Comparison of ENCODE assay signal across 8 cellular contexts in genomic region chr10:72626444-72626754, GRCh38. TPM values are rescaled to one million over a fixed set of nuclear protein-coding genes. Genes with fewer than 3 reads are reported as not detected.
DNase-seq lines count a peak whose midpoint lies in the region; ATAC-seq and TF ChIP-seq lines count a peak whose summit lies in the region.

No MANE protein-coding gene starts in this region.

- H3K9me3 Mint-ChIP-seq in T-helper 1 cell treated with Interleukin-12 subunit alpha and Interleukin-12 subunit beta and Interleukin-4 antibody, amounts not matched to agents 30 μg/mL and 1 μg/mL, for 36 hours = no peaks in the 10 kb centered on the region
- H3K9me3 Mint-ChIP-seq in activated CD8-positive, alpha-beta T cell treated with anti-CD3 and anti-CD28 coated beads for 36 hours = no peaks in the 10 kb centered on the region

- H3K36me3 ChIP-seq in iPS-15b (ENCODE audit: control insufficient read depth, insufficient read depth, low read length) (no peaks in the 10 kb centered on the region), stomach (peaks cover 0 to 5% (median 0%) of the 10 kb centered on the region in 4 donors)

- TF ChIP-seq CTCF in activated CD8-positive, alpha-beta T cell treated with anti-CD3 and anti-CD28 coated beads for 36 hours (IDR thresholded peaks at IDR 0.05) = no peak
- TF ChIP-seq CTCF in stomach (IDR thresholded peaks at IDR 0.05) = no peak

- TF ChIP-seq POLR2A in stomach (IDR thresholded peaks at IDR 0.05) = no peak

- H3K27me3 Mint-ChIP-seq in T-helper 1 cell treated with Interleukin-12 subunit alpha and Interleukin-12 subunit beta and Interleukin-4 antibody, amounts not matched to agents 30 μg/mL and 1 μg/mL, for 36 hours (ENCODE audit: low read depth) = no peaks in the 10 kb centered on the region
- H3K27me3 Mint-ChIP-seq in activated CD8-positive, alpha-beta T cell treated with anti-CD3 and anti-CD28 coated beads for 36 hours = no peaks in the 10 kb centered on the region

- ATAC-seq in activated CD8-positive, alpha-beta T cell treated with anti-CD3 and anti-CD28 coated beads for 36 hours = no peak

- H3K27me3 ChIP-seq in iPS-15b (ENCODE audit: control insufficient read depth, insufficient read depth, low read length) = no peaks in the 10 kb centered on the region
- no peaks in the 10 kb centered on the region for H3K27me3 ChIP-seq in stomach

- intact Hi-C loops in activated CD8-positive, alpha-beta T cell treated with anti-CD3 and anti-CD28 coated beads for 36 hours (cut with micrococcal nuclease) = no loop called here
- intact Hi-C loops in stomach (cut with DNase I; ENCODE audit: low total_unique reads) = no loop called here

- peak overlapping the region; percentile 100 for H3K4me3 Mint-ChIP-seq in T-helper 1 cell treated with Interleukin-12 subunit alpha and Interleukin-12 subunit beta and Interleukin-4 antibody, amounts not matched to agents 30 μg/mL and 1 μg/mL, for 36 hours
- peak overlapping the region; percentile 90 for H3K4me3 Mint-ChIP-seq in activated CD8-positive, alpha-beta T cell treated with anti-CD3 and anti-CD28 coated beads for 36 hours

- TF ChIP-seq EP300 in stomach (IDR thresholded peaks at IDR 0.05) = no peak

- CTCF ChIA-PET in activated CD8-positive, alpha-beta T cell treated with anti-CD3 and anti-CD28 coated beads for 36 hours (lab: Charles Lee) = interaction anchor here (1.2 kb wide), 1 partner anchor 35 kb away, joined by 4 read pairs; no protein-coding TSS in a partner anchor

- H3K27ac ChIP-seq in stomach = peak overlapping the region in 4 of 5 donors; percentile 70 to 88 (median 83)

- POLR2A ChIA-PET in activated CD8-positive, alpha-beta T cell treated with anti-CD3 and anti-CD28 coated beads for 36 hours (lab: Charles Lee) = interaction anchor here (0.8 to 1.3 kb wide), 3 partner anchors 31 to 282 kb away, joined by 3 to 4 read pairs (median 3); partner anchors contain the start of gene MCU

- no peaks in the 10 kb centered on the region for H3K9me3 ChIP-seq in iPS-15b (ENCODE audit: control insufficient read depth, insufficient read depth, low read length)
- H3K9me3 ChIP-seq in stomach = no peaks in the 10 kb centered on the region

- peaks cover 3% of the 10 kb centered on the region for H3K4me1 ChIP-seq in iPS-15b (ENCODE audit: control insufficient read depth, insufficient read depth, low read length)
- peaks cover 9 to 31% (median 23%) of the 10 kb centered on the region in 4 donors for H3K4me1 ChIP-seq in stomach

- WGBS in stomach, 5 donors = 0 to 4% (median 0%) methylated on average over 1 of the region's 1 CpG

- H3K36me3 Mint-ChIP-seq in T-helper 1 cell treated with Interleukin-12 subunit alpha and Interleukin-12 subunit beta and Interleukin-4 antibody, amounts not matched to agents 30 μg/mL and 1 μg/mL, for 36 hours (ENCODE audit: low read depth) = peaks cover 2% of the 10 kb centered on the region
- peaks cover 2% of the 10 kb centered on the region for H3K36me3 Mint-ChIP-seq in activated CD8-positive, alpha-beta T cell treated with anti-CD3 and anti-CD28 coated beads for 36 hours (ENCODE audit: low read depth)

- DNase-seq in T-helper 1 cell = no peak
- no peak for DNase-seq in activated CD8-positive, alpha-beta T cell treated with anti-CD3 and anti-CD28 coated beads for 36 hours
- DNase-seq in stomach = no peak
- DNase-seq in RPMI8226 = no peak
- DNase-seq in COR-L47 (lab: John Stamatoyannopoulos, UW) = no peak
- no peak for DNase-seq in NCI-H1105 treated with DMSO at 0.1 percent for 48 hours (lab: John Stamatoyannopoulos, UW)

- H3K4me3 ChIP-seq in iPS-15b (ENCODE audit: low read depth, low read length) (peak overlapping the region; percentile 41), stomach (peak overlapping the region; percentile 62 to 94 (median 66))

- H3K4me1 Mint-ChIP-seq in T-helper 1 cell treated with Interleukin-12 subunit alpha and Interleukin-12 subunit beta and Interleukin-4 antibody, amounts not matched to agents 30 μg/mL and 1 μg/mL, for 36 hours (ENCODE audit: low read depth) = peaks cover 15% of the 10 kb centered on the region
- peaks cover 11% of the 10 kb centered on the region for H3K4me1 Mint-ChIP-seq in activated CD8-positive, alpha-beta T cell treated with anti-CD3 and anti-CD28 coated beads for 36 hours (ENCODE audit: low read depth)

- H3K27ac Mint-ChIP-seq in T-helper 1 cell treated with Interleukin-12 subunit alpha and Interleukin-12 subunit beta and Interleukin-4 antibody, amounts not matched to agents 30 μg/mL and 1 μg/mL, for 36 hours = peak overlapping the region; percentile 99
- peak overlapping the region; percentile 91 for H3K27ac Mint-ChIP-seq in activated CD8-positive, alpha-beta T cell treated with anti-CD3 and anti-CD28 coated beads for 36 hours

- H3K9ac ChIP-seq in iPS-15b (ENCODE audit: low read depth, low read length) = peak overlapping the region; percentile 70

RNA-seq across cellular contexts. Expression of gene MICU1, which starts 0.5 kb away (rescaled TPM):
- 10 to 100 TPM; 29.9 to 31.0 TPM for total RNA-seq in activated CD8-positive, alpha-beta T cell treated with anti-CD3 and anti-CD28 coated beads for 36 hours
- total RNA-seq in stomach = 100 to 1,000 TPM in 2 of 5 donors, 10 to 100 TPM in 3; 35.9 to 212 (median 65.0) TPM
- polyA plus RNA-seq in stomach = 10 to 100 TPM; 25.9 to 37.3 (median 30.9) TPM
